ENCODE assay signal across 14 cellular contexts in genomic region chr9:136543280-136543679, GRCh38. TPM values are rescaled to one million over a fixed set of nuclear protein-coding genes. Genes with fewer than 3 reads are reported as not detected.
DNase-seq lines count a peak whose midpoint lies in the region; FAIRE-seq and TF ChIP-seq lines count a peak whose summit lies in the region.
"Had no signal": no experiment of that assay in that cellular context is flagged by ENCODE, and none has a peak within 500 bp of the region (broad histone marks: within the 10 kb centered on the region; RNA-seq: fewer than 3 reads in every experiment).

No MANE protein-coding gene starts in this region.

- no peaks in the 10 kb centered on the region for H3K27me3 ChIP-seq in stomach
- H3K27me3 ChIP-seq: SJSA1 had no signal

- DNase-seq in T-helper 2 cell treated with Interferon-gamma antibody and Interleukin-4, amounts not matched to agents 5 μg/mL and 100 μg/mL, for 36 hours (ENCODE audit: low spot score), result no peak
- DNase-seq in T-helper 2 cell (no peak), kidney (no peak), stomach (no peak), NCI-H1417 (lab: John Stamatoyannopoulos, UW) (no peak), GM13976 (ENCODE audit: low spot score) (no peak), NCI-H1092 treated with DMSO at 0.1 percent for 48 hours (lab: John Stamatoyannopoulos, UW) (no peak)
- no peak for DNase-seq in activated naive CD8-positive, alpha-beta T cell treated with anti-CD3 and anti-CD28 coated beads for 36 hours
- DNase-seq: effector CD8-positive, alpha-beta T cell; IMR-90; stimulated activated naive B cell treated with anti-CD40 and anti-IgM and Interleukin-4, amounts not matched to agents 10 μg/mL and 1 μg/mL and 100 μg/mL, for 72 hours had no signal

- H3K36me3 ChIP-seq in kidney (ENCODE audit: control insufficient read depth in 1 of 2, insufficient read depth in 2 of 2, low read length in 2 of 2), result peaks cover 0 to 4% of the 10 kb centered on the region in 2 donors
- H3K36me3 ChIP-seq in stomach, result peaks cover 3 to 24% (median 8%) of the 10 kb centered on the region in 4 donors

- no peak for TF ChIP-seq EP300 in stomach (IDR thresholded peaks at IDR 0.05)

- no peak for TF ChIP-seq POLR2A in stomach (IDR thresholded peaks at IDR 0.05)

- peak overlapping the region; percentile 26 for H3K27ac Mint-ChIP-seq in T-helper 2 cell treated with Interferon-gamma antibody and Interleukin-4, amounts not matched to agents 5 μg/mL and 100 μg/mL, for 36 hours
- H3K27ac Mint-ChIP-seq in activated naive CD8-positive, alpha-beta T cell treated with anti-CD3 and anti-CD28 coated beads for 36 hours, result no peak overlapping the region
- H3K27ac Mint-ChIP-seq: stimulated activated naive B cell treated with anti-CD40 and anti-IgM and Interleukin-4, amounts not matched to agents 10 μg/mL and 1 μg/mL and 100 μg/mL, for 72 hours had no signal

- peaks cover 31% of the 10 kb centered on the region for H3K36me3 Mint-ChIP-seq in T-helper 2 cell treated with Interferon-gamma antibody and Interleukin-4, amounts not matched to agents 5 μg/mL and 100 μg/mL, for 36 hours (ENCODE audit: low read depth)
- peaks cover 20% of the 10 kb centered on the region for H3K36me3 Mint-ChIP-seq in activated naive CD8-positive, alpha-beta T cell treated with anti-CD3 and anti-CD28 coated beads for 36 hours

- no peaks in the 10 kb centered on the region for H3K27me3 Mint-ChIP-seq in T-helper 2 cell treated with Interferon-gamma antibody and Interleukin-4, amounts not matched to agents 5 μg/mL and 100 μg/mL, for 36 hours (ENCODE audit: low read depth)
- no peaks in the 10 kb centered on the region for H3K27me3 Mint-ChIP-seq in activated naive CD8-positive, alpha-beta T cell treated with anti-CD3 and anti-CD28 coated beads for 36 hours
- H3K27me3 Mint-ChIP-seq: stimulated activated naive B cell treated with anti-CD40 and anti-IgM and Interleukin-4, amounts not matched to agents 10 μg/mL and 1 μg/mL and 100 μg/mL, for 72 hours had no signal

- in situ Hi-C loops in GM13976 (cut with MboI; ENCODE audit: low sequenced_read_pairs, unreplicated experiment), result no loop called here

- intact Hi-C loops in kidney (cut with DNase I), result loop anchor here (10.0 kb wide), 1 partner anchor 82 kb away; no protein-coding TSS in a partner anchor
- intact Hi-C loops in stomach (cut with DNase I; ENCODE audit: low total_unique reads), result loop anchor here (10.0 kb wide), 1 partner anchor 82 kb away; no protein-coding TSS in a partner anchor

- H3K4me1 ChIP-seq in kidney (ENCODE audit: control insufficient read depth in 1 of 2, insufficient read depth in 1 of 2, low read depth in 1 of 2, low read length in 2 of 2) (peaks cover 31 to 58% of the 10 kb centered on the region in 2 donors), stomach (peaks cover 67 to 87% (median 84%) of the 10 kb centered on the region in 4 donors)

- H3K27ac ChIP-seq in kidney (ENCODE audit: low read depth in 2 of 2, low read length in 2 of 2) (peak overlapping the region; percentile 65 to 80), stomach (peak overlapping the region in 4 of 5 donors; percentile 15 to 97 (median 96))
- H3K27ac ChIP-seq: A549, SJSA1 had no signal

- no peak for FAIRE-seq in kidney (lab: Jason Lieb, UNC)
- FAIRE-seq: A549, islet of Langerhans had no signal

- TF ChIP-seq CTCF in kidney (IDR thresholded peaks at IDR 0.05; ENCODE audit: borderline replicate concordance, extremely low read depth, insufficient read depth), result no peak
- no peak for TF ChIP-seq CTCF in stomach (IDR thresholded peaks at IDR 0.05)
- no peak for TF ChIP-seq CTCF in GM13976 (IDR thresholded peaks at IDR 0.05; ENCODE audit: borderline replicate concordance, control extremely low read depth, extremely low read depth, insufficient read depth, missing control alignments)

- no peaks in the 10 kb centered on the region for H3K9me3 Mint-ChIP-seq in T-helper 2 cell treated with Interferon-gamma antibody and Interleukin-4, amounts not matched to agents 5 μg/mL and 100 μg/mL, for 36 hours
- H3K9me3 Mint-ChIP-seq in activated naive CD8-positive, alpha-beta T cell treated with anti-CD3 and anti-CD28 coated beads for 36 hours, result no peaks in the 10 kb centered on the region
- H3K9me3 Mint-ChIP-seq: stimulated activated naive B cell treated with anti-CD40 and anti-IgM and Interleukin-4, amounts not matched to agents 10 μg/mL and 1 μg/mL and 100 μg/mL, for 72 hours had no signal

- peak overlapping the region; percentile 89 for H3K4me3 Mint-ChIP-seq in T-helper 2 cell treated with Interferon-gamma antibody and Interleukin-4, amounts not matched to agents 5 μg/mL and 100 μg/mL, for 36 hours
- H3K4me3 Mint-ChIP-seq in activated naive CD8-positive, alpha-beta T cell treated with anti-CD3 and anti-CD28 coated beads for 36 hours, result peak overlapping the region; percentile 94

- H3K4me1 Mint-ChIP-seq in T-helper 2 cell treated with Interferon-gamma antibody and Interleukin-4, amounts not matched to agents 5 μg/mL and 100 μg/mL, for 36 hours (ENCODE audit: low read depth), result peaks cover 36% of the 10 kb centered on the region
- H3K4me1 Mint-ChIP-seq in activated naive CD8-positive, alpha-beta T cell treated with anti-CD3 and anti-CD28 coated beads for 36 hours, result peaks cover 53% of the 10 kb centered on the region

- WGBS in stomach, 5 donors, result 85 to 95% (median 91%) methylated on average over 3 to 10 of the region's 10 CpGs

- H3K4me3 ChIP-seq in kidney (ENCODE audit: low read length in 2 of 2), result peak overlapping the region in 1 of 2 donors; percentile 82
- peak overlapping the region in 2 of 4 donors; percentile 90 to 91 for H3K4me3 ChIP-seq in stomach
- H3K4me3 ChIP-seq: A549, SJSA1 had no signal

- no peak overlapping the region for H3K9ac ChIP-seq in kidney (ENCODE audit: low read length in 2 of 2)

- H3K9me3 ChIP-seq in kidney (ENCODE audit: control insufficient read depth in 1 of 2, low read length in 2 of 2) (no peaks in the 10 kb centered on the region), stomach (no peaks in the 10 kb centered on the region)
- H3K9me3 ChIP-seq: A549, SJSA1 had no signal

RNA-seq across cellular contexts. Expression of gene NOTCH1, which starts 2.6 kb away (rescaled TPM):
- 10 to 100 TPM; 48.2 to 51.6 TPM for total RNA-seq in activated naive CD8-positive, alpha-beta T cell treated with anti-CD3 and anti-CD28 coated beads for 36 hours
- 77.2 TPM for total RNA-seq in kidney
- polyA plus RNA-seq in kidney (ENCODE audit: insufficient read depth, low read depth, low replicate concordance), result 6.5 TPM
- 100 to 1,000 TPM in 1 of 5 donors, 10 to 100 TPM in 4; 18.4 to 338 (median 62.5) TPM for total RNA-seq in stomach
- polyA plus RNA-seq in stomach, result 1 to 10 TPM; 1.4 to 7.9 (median 2.3) TPM
